ENCODE assay signal across 7 cellular contexts in genomic region chr12:49621651-49622500, GRCh38. TPM values are rescaled to one million over a fixed set of nuclear protein-coding genes. Genes with fewer than 3 reads are reported as not detected.
DNase-seq lines count a peak whose midpoint lies in the region; ATAC-seq and TF ChIP-seq lines count a peak whose summit lies in the region.

No MANE protein-coding gene starts in this region.

- no peak for TF ChIP-seq CTCF in fibroblast of villous mesenchyme (IDR thresholded peaks at IDR 0.05; ENCODE audit: insufficient read depth, low read depth, low read length)

- H3K27ac ChIP-seq in SK-N-MC: peak overlapping the region; percentile 84
- peak overlapping the region; percentile 83 for H3K27ac ChIP-seq in skeletal muscle tissue (ENCODE audit: low read depth, low read length)

- H3K9ac ChIP-seq in SK-N-MC (ENCODE audit: insufficient read length) (peak overlapping the region; percentile 83), skeletal muscle tissue (ENCODE audit: low read depth in 1 of 3, low read length in 3 of 3) (peak overlapping the region; percentile 80 to 94 (median 85))

- H3K27me3 ChIP-seq in skeletal muscle tissue (ENCODE audit: control insufficient read depth in 3 of 3, insufficient read depth in 3 of 3, low read length in 3 of 3): no peaks in the 10 kb centered on the region

- H3K4me1 ChIP-seq in skeletal muscle tissue (ENCODE audit: control insufficient read depth in 3 of 3, insufficient read depth in 3 of 3, low read length in 3 of 3): peaks cover 11 to 17% (median 12%) of the 10 kb centered on the region in 3 donors

- DNase-seq in SK-N-MC (ENCODE audit: low read depth, low spot score) (no peak), fibroblast of villous mesenchyme (ENCODE audit: low read depth) (no peak), Ammon's horn (ENCODE audit: low spot score) (no peak)

- H3K9me3 ChIP-seq in SK-N-MC (ENCODE audit: low read depth, low read length) (no peaks in the 10 kb centered on the region), skeletal muscle tissue (ENCODE audit: control insufficient read depth in 3 of 3, low read length in 3 of 3) (no peaks in the 10 kb centered on the region)

- H3K4me3 ChIP-seq in SK-N-MC (peak overlapping the region; percentile 78), fibroblast of villous mesenchyme (ENCODE audit: low read depth, low read length) (peak overlapping the region; percentile 69), skeletal muscle tissue (ENCODE audit: low read length in 3 of 3) (peak overlapping the region; percentile 75 to 87 (median 85))

- H3K36me3 ChIP-seq in SK-N-MC (ENCODE audit: insufficient read depth, low read length) (no peaks in the 10 kb centered on the region), skeletal muscle tissue (ENCODE audit: control insufficient read depth in 3 of 3, insufficient read depth in 3 of 3, low read length in 3 of 3) (no peaks in the 10 kb centered on the region)

- ATAC-seq in GM21717 (IDR thresholded peaks at IDR 0.05; ENCODE audit: unreplicated experiment): peak; percentile 1
- no peak for ATAC-seq in GM21786 (IDR thresholded peaks at IDR 0.05; ENCODE audit: unreplicated experiment)
- no peak for ATAC-seq in GM21423 (IDR thresholded peaks at IDR 0.05; ENCODE audit: unreplicated experiment)

RNA-seq across cellular contexts. Expression of gene PRPF40B, which starts 1.5 kb away (rescaled TPM):
- total RNA-seq in fibroblast of villous mesenchyme (8.2 and 11.3 TPM in 2 replicates), skeletal muscle tissue (7.3 TPM)

RNA-seq across cellular contexts. Expression of gene FAM186B, which starts 16.4 kb away (rescaled TPM):
- under 0.01 TPM in 2 replicates for total RNA-seq in fibroblast of villous mesenchyme
- not detected for total RNA-seq in skeletal muscle tissue

RNA-seq across cellular contexts. Expression of gene MCRS1, which starts 53.9 kb away (rescaled TPM):
- total RNA-seq in fibroblast of villous mesenchyme (47.5 and 61.5 TPM in 2 replicates), skeletal muscle tissue (33.9 TPM)
